19 cellular contexts compared by ENCODE assay signal in the genomic region with DNA sequence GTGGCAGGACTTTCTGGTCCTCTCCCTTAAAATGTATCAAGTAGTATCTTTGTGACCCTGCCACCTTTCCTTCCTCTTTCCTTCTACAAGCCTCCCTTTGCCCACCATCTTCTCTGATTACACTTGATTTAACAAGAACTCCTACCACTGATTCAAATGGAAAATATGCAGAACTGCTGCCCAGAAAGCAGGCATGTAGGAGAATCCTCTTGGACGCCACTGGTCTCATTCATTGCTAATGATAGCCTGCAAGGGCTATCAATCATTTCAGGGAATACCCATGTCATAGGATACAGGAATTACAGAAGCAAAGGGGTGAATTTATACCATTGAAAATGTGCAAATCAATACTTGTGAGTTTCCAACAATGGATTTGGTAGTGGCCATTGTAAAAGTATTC.
"Had no signal": no experiment of that assay in that cellular context is flagged by ENCODE, and none has a peak within 500 bp of the region (broad histone marks: within the 10 kb centered on the region; RNA-seq: fewer than 3 reads in every experiment).

No MANE protein-coding gene starts in this region.

- DNase-seq: activated CD4-positive, alpha-beta T cell treated with anti-CD3 and anti-CD28 coated beads, Interleukin-2, amount 10 ng/mL, durations not matched to agents 7 days and 5 days; activated CD8-positive, alpha-beta T cell treated with anti-CD3 and anti-CD28 coated beads, Interleukin-2, amount 10 ng/mL, durations not matched to agents 7 days and 5 days; activated naive CD4-positive, alpha-beta T cell treated with Interleukin-2 at 50 U/mL for 16 hours; activated T-cell treated with anti-CD3 and anti-CD28 coated beads, Interleukin-2, amount 50 U/mL, for 24 hours; dermis blood vessel endothelial cell; effector memory CD4-positive, alpha-beta T cell; foreskin melanocyte; glutamatergic neuron; hypothalamus; kidney; midbrain; occipital lobe; stimulated activated naive CD8-positive, alpha-beta T cell treated with anti-CD3 and anti-CD28 coated beads, Interleukin-15, Interleukin-2, amounts not matched to agents 100 U/mL and 50 U/mL, for 24 hours; trophoblast cell had no signal

- H3K4me1 Mint-ChIP-seq: activated CD4-positive, alpha-beta T cell treated with anti-CD3 and anti-CD28 coated beads, Interleukin-2, amount 10 ng/mL, durations not matched to agents 7 days and 5 days had no signal

- H3K9me3 Mint-ChIP-seq: activated CD4-positive, alpha-beta T cell treated with anti-CD3 and anti-CD28 coated beads, Interleukin-2, amount 10 ng/mL, durations not matched to agents 7 days and 5 days had no signal

- H3K4me3 Mint-ChIP-seq: activated CD4-positive, alpha-beta T cell treated with anti-CD3 and anti-CD28 coated beads, Interleukin-2, amount 10 ng/mL, durations not matched to agents 7 days and 5 days; activated CD8-positive, alpha-beta T cell treated with anti-CD3 and anti-CD28 coated beads, Interleukin-2, amount 10 ng/mL, durations not matched to agents 7 days and 5 days; activated T-cell treated with anti-CD3 and anti-CD28 coated beads, Interleukin-2, amount 50 U/mL, for 24 hours had no signal

- H3K9me3 ChIP-seq: esophagus muscularis mucosa, vagina had no signal

- H3K4me1 ChIP-seq: ascending aorta, esophagus muscularis mucosa, vagina had no signal

- H3K27me3 Mint-ChIP-seq: activated CD4-positive, alpha-beta T cell treated with anti-CD3 and anti-CD28 coated beads, Interleukin-2, amount 10 ng/mL, durations not matched to agents 7 days and 5 days had no signal

- H3K27ac ChIP-seq: ascending aorta, esophagus muscularis mucosa, skin epidermis, vagina had no signal

- H3K36me3 ChIP-seq: ascending aorta, esophagus muscularis mucosa, vagina had no signal

- H3K27ac Mint-ChIP-seq: activated CD4-positive, alpha-beta T cell treated with anti-CD3 and anti-CD28 coated beads, Interleukin-2, amount 10 ng/mL, durations not matched to agents 7 days and 5 days; activated CD8-positive, alpha-beta T cell treated with anti-CD3 and anti-CD28 coated beads, Interleukin-2, amount 10 ng/mL, durations not matched to agents 7 days and 5 days; activated T-cell treated with anti-CD3 and anti-CD28 coated beads, Interleukin-2, amount 50 U/mL, for 24 hours; activated T-helper 2 cell treated with anti-CD3 and anti-CD28 coated beads, Interferon-gamma antibody, Interleukin-2, Interleukin-4, amounts not matched to agents 10 μg/mL and 5 μg/mL and 100 μg/mL, durations not matched to agents 14 hours and 24 hours and 36 hours had no signal

- H3K4me3 ChIP-seq: ascending aorta, esophagus muscularis mucosa, skin epidermis, vagina had no signal

- H3K27me3 ChIP-seq: ascending aorta, esophagus muscularis mucosa, vagina had no signal
